Comparison of ENCODE assay signal across 10 cellular contexts in the genomic region with DNA sequence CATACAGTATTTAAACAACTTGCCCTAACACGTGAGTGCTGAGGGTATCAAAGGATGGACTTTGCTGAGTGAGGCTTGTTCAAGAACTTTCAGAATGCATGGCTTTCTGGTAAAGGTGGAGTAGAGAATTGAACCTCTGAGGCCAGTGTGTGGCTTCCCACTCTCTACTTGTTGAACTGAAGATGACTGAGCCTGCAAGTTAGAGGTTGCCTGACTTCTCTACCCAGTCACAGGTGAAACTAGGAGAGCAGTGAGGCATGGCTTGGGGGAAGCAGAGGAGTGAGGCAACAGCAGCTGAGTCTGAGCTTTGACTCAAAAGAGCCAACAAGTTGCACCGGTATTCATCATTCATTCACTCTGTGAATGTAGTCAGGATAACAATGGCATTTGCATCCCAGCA.
A peak's percentile ranks its signal among the peaks of the same experiment; 100 is the strongest.
DNase-seq lines count a peak whose midpoint lies in the region; ATAC-seq, FAIRE-seq and TF ChIP-seq lines count a peak whose summit lies in the region.
"Had no signal": no experiment of that assay in that cellular context is flagged by ENCODE, and none has a peak within 500 bp of the region (broad histone marks: within the 10 kb centered on the region; RNA-seq: fewer than 3 reads in every experiment).

No MANE protein-coding gene starts in this region.

- whole genome bisulfite sequencing in smooth muscle cell (ENCODE audit: low lambda C conversion rate): 55% methylated on average over 2 of the region's 2 CpGs
- WGBS in suprapubic skin: 78% methylated on average over 2 of the region's 2 CpGs
- 26 to 36% methylated on average over 2 of the region's 2 CpGs for WGBS in pancreas, 2 donors

- no peak overlapping the region for H3K27ac Mint-ChIP-seq in T-helper 17 cell

- peak; percentile 96 for FAIRE-seq in GM12891 (lab: Jason Lieb, UNC)
- FAIRE-seq in pancreas (lab: Jason Lieb, UNC): no peak

- DNase-seq in GM12891 (ENCODE audit: insufficient read length, low spot score) (peak; percentile 59), GM19238 (ENCODE audit: insufficient read length, low spot score) (peak; percentile 63), astrocyte of the hippocampus (ENCODE audit: low read depth, low spot score) (peak; percentile 20), smooth muscle cell (lab: John Stamatoyannopoulos, UW; ENCODE audit: unreplicated experiment) (no peak), T-helper 17 cell (no peak), suprapubic skin (ENCODE audit: low spot score in 2 of 2) (no peak), pancreas (no peak)
- DNase-seq: NCI-H1092 treated with DMSO at 0.1 percent for 48 hours had no signal

- no peaks in the 10 kb centered on the region for H3K4me1 Mint-ChIP-seq in T-helper 17 cell

- no peak overlapping the region for H3K9ac ChIP-seq in smooth muscle cell (ENCODE audit: low read depth)

- TF ChIP-seq EP300 in suprapubic skin (IDR thresholded peaks at IDR 0.05): no peak

- H3K27me3 Mint-ChIP-seq in T-helper 17 cell: no peaks in the 10 kb centered on the region
- H3K27me3 Mint-ChIP-seq: brain had no signal

- H3K27ac ChIP-seq in smooth muscle cell (ENCODE audit: low read depth) (no peak overlapping the region), suprapubic skin (no peak overlapping the region), pancreas (no peak overlapping the region)

- TF ChIP-seq CTCF in smooth muscle cell (IDR thresholded peaks at IDR 0.05; ENCODE audit: borderline replicate concordance, insufficient read depth, poor library complexity, severe bottlenecking) (no peak), suprapubic skin (IDR thresholded peaks at IDR 0.05) (no peak), pancreas (IDR thresholded peaks at IDR 0.05) (no peak)

- H3K79me2 ChIP-seq in smooth muscle cell (ENCODE audit: low read depth): no peaks in the 10 kb centered on the region

- no peak for TF ChIP-seq POLR2A in GM12891 (IDR thresholded peaks at IDR 0.05; ENCODE audit: low read depth, low read length)
- no peak for TF ChIP-seq POLR2A in suprapubic skin (IDR thresholded peaks at IDR 0.05)

- H3K4me3 ChIP-seq in smooth muscle cell (no peak overlapping the region), suprapubic skin (no peak overlapping the region), pancreas (no peak overlapping the region)

- H2AFZ ChIP-seq in smooth muscle cell (ENCODE audit: low read depth): no peak overlapping the region

- no peaks in the 10 kb centered on the region for H4K20me1 ChIP-seq in smooth muscle cell (ENCODE audit: low read depth)

- H3K4me1 ChIP-seq in smooth muscle cell (ENCODE audit: low read depth): peaks cover 13% of the 10 kb centered on the region
- peaks cover 6% of the 10 kb centered on the region for H3K4me1 ChIP-seq in suprapubic skin
- H3K4me1 ChIP-seq in pancreas: no peaks in the 10 kb centered on the region

- ATAC-seq in HG02870 (IDR thresholded peaks at IDR 0.05; ENCODE audit: unreplicated experiment): peak; percentile 100
- ATAC-seq in T-helper 17 cell: no peak
- no peak for ATAC-seq in pancreas

- no peaks in the 10 kb centered on the region for H3K36me3 ChIP-seq in smooth muscle cell (ENCODE audit: low read depth)
- H3K36me3 ChIP-seq in suprapubic skin: no peaks in the 10 kb centered on the region
- no peaks in the 10 kb centered on the region for H3K36me3 ChIP-seq in pancreas

- H3K27me3 ChIP-seq in smooth muscle cell (ENCODE audit: low read depth) (no peaks in the 10 kb centered on the region), suprapubic skin (no peaks in the 10 kb centered on the region), pancreas (no peaks in the 10 kb centered on the region)

- H3K9me3 ChIP-seq in smooth muscle cell (replicated peaks; ENCODE audit: low read depth) (no peaks in the 10 kb centered on the region), T-helper 17 cell (ENCODE audit: control insufficient read depth, low read length, poor library complexity, severe bottlenecking) (no peaks in the 10 kb centered on the region), suprapubic skin (no peaks in the 10 kb centered on the region), pancreas (no peaks in the 10 kb centered on the region)

- no peaks in the 10 kb centered on the region for H3K36me3 Mint-ChIP-seq in T-helper 17 cell (ENCODE audit: low read depth)
- H3K36me3 Mint-ChIP-seq: brain had no signal

- intact Hi-C loops in pancreas (cut with DNase I): no loop called here

- no peak overlapping the region for H3K4me3 Mint-ChIP-seq in T-helper 17 cell
- H3K4me3 Mint-ChIP-seq: brain had no signal

- no peak overlapping the region for H3K4me2 ChIP-seq in smooth muscle cell

- peaks cover 3% of the 10 kb centered on the region for H3F3A ChIP-seq in smooth muscle cell (ENCODE audit: low read depth)

TF ChIP-seq in GM12891, 5 proteins besides CTCF, POLR2A, EP300 and RAD21:
- TF ChIP-seq TAF1 (IDR thresholded peaks at IDR 0.05; ENCODE audit: low read depth, low read length): no peak
- TF ChIP-seq PAX5 (IDR thresholded peaks at IDR 0.05; ENCODE audit: insufficient read depth, low read length, severe bottlenecking): peak; percentile 96
- TF ChIP-seq POLR2AphosphoS5 (IDR thresholded peaks at IDR 0.05; ENCODE audit: low read depth, low read length): no peak
- peak; percentile 40; the same call in 1 of the 2 replicates for TF ChIP-seq POU2F2 (IDR thresholded peaks at IDR 0.05; ENCODE audit: low read depth, low read length)
- peak; percentile 28; the same call in 1 of the 2 replicates for TF ChIP-seq SPI1 (IDR thresholded peaks at IDR 0.05; ENCODE audit: low read depth, low read length)

Comparison
In these comparisons a context has a peak if more than half of its experiments do, and no peak if none do; other contexts are left out.
1. DNase-seq: peak in GM12891 (single experiment), GM19238 (single experiment) and astrocyte of the hippocampus (single experiment); none in smooth muscle cell (single experiment), T-helper 17 cell (0 of 3), suprapubic skin (0 of 2) and pancreas (0 of 6).